In the genomic region with DNA sequence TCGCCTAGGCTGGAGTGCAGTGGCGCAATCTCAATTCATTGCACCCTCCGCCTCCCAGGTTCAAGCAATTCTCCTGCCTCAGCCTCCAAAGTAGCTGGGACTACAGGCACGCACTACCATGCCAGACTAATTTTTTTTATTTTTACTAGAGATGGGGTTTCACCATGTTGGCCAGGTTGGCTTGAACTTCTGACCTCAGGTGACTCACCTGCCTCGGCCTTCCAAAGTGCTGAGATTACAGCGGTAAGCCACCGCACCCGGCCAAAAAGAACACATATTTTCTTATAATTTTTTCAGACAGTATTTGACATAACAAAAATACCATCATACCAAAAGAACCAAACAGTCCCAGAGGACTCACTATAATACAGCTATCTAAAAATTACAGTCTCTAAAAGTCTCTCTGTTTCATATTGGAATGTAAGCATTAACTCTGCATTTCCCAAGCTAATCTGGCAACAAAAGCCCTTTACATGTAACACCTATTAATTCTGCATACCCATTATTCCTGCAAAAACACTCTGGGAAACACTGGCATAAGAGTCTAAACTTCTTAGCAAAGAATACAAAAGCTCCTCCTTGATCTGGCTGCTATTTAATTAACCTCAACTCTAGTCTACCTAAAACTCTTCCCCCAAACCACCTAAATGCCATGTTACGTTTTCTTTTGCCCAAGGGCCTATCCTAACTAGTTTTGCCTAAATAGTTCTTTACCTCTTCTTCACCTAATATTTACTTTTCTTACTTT, we compare ENCODE assay signal across 23 cellular contexts. TPM values are rescaled to one million over a fixed set of nuclear protein-coding genes. Genes with fewer than 3 reads are reported as not detected.
DNase-seq lines count a peak whose midpoint lies in the region; FAIRE-seq and TF ChIP-seq lines count a peak whose summit lies in the region.
"Had no signal": no experiment of that assay in that cellular context is flagged by ENCODE, and none has a peak within 500 bp of the region (broad histone marks: within the 10 kb centered on the region; RNA-seq: fewer than 3 reads in every experiment).

No MANE protein-coding gene starts in this region.

- H2AK5ac ChIP-seq in mesenchymal stem cell (ENCODE audit: low read length, severe bottlenecking): no peak overlapping the region

- H3K4ac ChIP-seq in mesenchymal stem cell (ENCODE audit: low read depth in 1 of 2, low read length in 2 of 2): no peak overlapping the region

- H2BK120ac ChIP-seq in mesenchymal stem cell (ENCODE audit: low read depth, low read length): no peak overlapping the region

- H4K8ac ChIP-seq in mesenchymal stem cell (ENCODE audit: low read length): no peak overlapping the region

- no peaks in the 10 kb centered on the region for H3K27me3 ChIP-seq in small intestine (ENCODE audit: control insufficient read depth in 2 of 2, insufficient read depth in 2 of 2, low read length in 2 of 2)
- no peaks in the 10 kb centered on the region for H3K27me3 ChIP-seq in colonic mucosa
- H3K27me3 ChIP-seq in mesenchymal stem cell (ENCODE audit: control insufficient read depth in 1 of 2, insufficient read depth in 1 of 2, low read length in 2 of 2): no peaks in the 10 kb centered on the region
- H3K27me3 ChIP-seq: body of pancreas, ovary, transverse colon had no signal

- H3K27ac Mint-ChIP-seq in activated naive CD4-positive, alpha-beta T cell treated with anti-CD3 and anti-CD28 coated beads, Interleukin-2, amount 50 U/mL, for 24 hours: no peak overlapping the region
- H3K27ac Mint-ChIP-seq: activated CD4-positive, alpha-beta T cell treated with anti-CD3 and anti-CD28 coated beads, Interleukin-2, amount 10 ng/mL, durations not matched to agents 7 days and 5 days; activated naive CD4-positive, alpha-beta T cell treated with anti-CD3 and anti-CD28 coated beads for 36 hours; stimulated activated naive CD8-positive, alpha-beta T cell treated with anti-CD3 and anti-CD28 coated beads, Interleukin-15, Interleukin-2, amounts not matched to agents 100 ng/mL and 50 ng/mL, for 24 hours had no signal

- H2BK12ac ChIP-seq in mesenchymal stem cell (ENCODE audit: low read length in 2 of 2): no peak overlapping the region

- H3K4me2 ChIP-seq in mesenchymal stem cell (ENCODE audit: low read length, poor library complexity, severe bottlenecking): no peak overlapping the region

- WGBS in small intestine, 3 donors: 83 to 87% (median 84%) methylated on average over 9 of the region's 9 CpGs
- 96% methylated on average over 9 of the region's 9 CpGs for WGBS in mesenchymal stem cell

- no peak overlapping the region for H3K23ac ChIP-seq in mesenchymal stem cell (ENCODE audit: low read length in 2 of 2)

- H3K9me3 ChIP-seq in small intestine (ENCODE audit: control insufficient read depth, low read depth): no peaks in the 10 kb centered on the region
- no peaks in the 10 kb centered on the region for H3K9me3 ChIP-seq in colonic mucosa
- H3K9me3 ChIP-seq in mesenchymal stem cell (ENCODE audit: control insufficient read depth, low read length): no peaks in the 10 kb centered on the region
- H3K9me3 ChIP-seq: body of pancreas, ovary, transverse colon had no signal

- TF ChIP-seq CTCF in colonic mucosa (IDR thresholded peaks at IDR 0.05): no peak

- H3K27me3 Mint-ChIP-seq in activated naive CD4-positive, alpha-beta T cell treated with anti-CD3 and anti-CD28 coated beads, Interleukin-2, amount 50 U/mL, for 24 hours: no peaks in the 10 kb centered on the region
- H3K27me3 Mint-ChIP-seq: activated CD4-positive, alpha-beta T cell treated with anti-CD3 and anti-CD28 coated beads, Interleukin-2, amount 10 ng/mL, durations not matched to agents 7 days and 5 days; stimulated activated naive CD8-positive, alpha-beta T cell treated with anti-CD3 and anti-CD28 coated beads, Interleukin-15, Interleukin-2, amounts not matched to agents 100 ng/mL and 50 ng/mL, for 24 hours had no signal

- H3K9ac ChIP-seq in colonic mucosa (ENCODE audit: low read depth in 2 of 2, low read length in 2 of 2) (no peak overlapping the region), mesenchymal stem cell (ENCODE audit: low read length) (no peak overlapping the region)

- no peaks in the 10 kb centered on the region for H3K4me1 ChIP-seq in small intestine (ENCODE audit: control insufficient read depth in 2 of 2, insufficient read depth in 1 of 2, low read depth in 1 of 2, low read length in 1 of 2)
- no peaks in the 10 kb centered on the region for H3K4me1 ChIP-seq in colonic mucosa
- H3K4me1 ChIP-seq in mesenchymal stem cell (ENCODE audit: control insufficient read depth, insufficient read depth, low read depth, low read length): peaks cover 2% of the 10 kb centered on the region
- H3K4me1 ChIP-seq: transverse colon had no signal

- H3K9me3 Mint-ChIP-seq in activated naive CD4-positive, alpha-beta T cell treated with anti-CD3 and anti-CD28 coated beads, Interleukin-2, amount 50 U/mL, for 24 hours: no peaks in the 10 kb centered on the region
- H3K9me3 Mint-ChIP-seq: activated CD4-positive, alpha-beta T cell treated with anti-CD3 and anti-CD28 coated beads, Interleukin-2, amount 10 ng/mL, durations not matched to agents 7 days and 5 days; activated naive CD4-positive, alpha-beta T cell treated with anti-CD3 and anti-CD28 coated beads for 36 hours; stimulated activated naive CD8-positive, alpha-beta T cell treated with anti-CD3 and anti-CD28 coated beads, Interleukin-15, Interleukin-2, amounts not matched to agents 100 ng/mL and 50 ng/mL, for 24 hours had no signal

- no peak overlapping the region for H3K27ac ChIP-seq in small intestine (ENCODE audit: low read depth in 1 of 2, low read length in 1 of 2)
- no peak overlapping the region for H3K27ac ChIP-seq in colonic mucosa
- no peak overlapping the region for H3K27ac ChIP-seq in mesenchymal stem cell (ENCODE audit: low read length, poor library complexity, severe bottlenecking)
- H3K27ac ChIP-seq: body of pancreas, ovary, transverse colon had no signal

- no peak for DNase-seq in activated naive CD4-positive, alpha-beta T cell treated with Interleukin-2 at 50 U/mL for 16 hours
- DNase-seq in SW480 (ENCODE audit: low spot score): peak; percentile 8
- DNase-seq in fibroblast of peridontal ligament (ENCODE audit: extremely low read depth): peak; percentile 47
- DNase-seq in small intestine: peak; percentile 15
- DNase-seq in colonic mucosa: no peak
- no peak for DNase-seq in mesenchymal stem cell
- DNase-seq in NCI-H69 (lab: John Stamatoyannopoulos, UW): no peak
- DNase-seq: activated CD4-positive, alpha-beta T cell treated with anti-CD3 and anti-CD28 coated beads, Interleukin-2, amount 10 ng/mL, durations not matched to agents 7 days and 5 days; activated CD8-positive, alpha-beta memory T cell treated with anti-CD3 and anti-CD28 coated beads, Interleukin-2, amount 50 U/mL, for 48 hours; activated naive CD4-positive, alpha-beta T cell treated with anti-CD3 and anti-CD28 coated beads for 36 hours; dermis blood vessel endothelial cell; DND-41; IMR-90; NCI-H2029; NCI-H526 treated with DMSO at 0.1 percent for 48 hours; ovary; stimulated activated CD4-positive, alpha-beta T cell treated with anti-CD3 and anti-CD28 coated beads, Interleukin-1b, Interleukin-23, amount 100 ng/mL, for 48 hours; transverse colon had no signal

- no peak overlapping the region for H3K18ac ChIP-seq in mesenchymal stem cell (ENCODE audit: low read depth in 1 of 2, low read length in 2 of 2)

- H2BK15ac ChIP-seq in mesenchymal stem cell (ENCODE audit: low read depth, poor library complexity, severe bottlenecking): no peak overlapping the region

- peaks cover 43% of the 10 kb centered on the region for H3K4me1 Mint-ChIP-seq in activated naive CD4-positive, alpha-beta T cell treated with anti-CD3 and anti-CD28 coated beads, Interleukin-2, amount 50 U/mL, for 24 hours

- FAIRE-seq in small intestine (lab: Jason Lieb, UNC): no peak
- FAIRE-seq: GM18507, H1 had no signal

- intact Hi-C loops in colonic mucosa (cut with DNase I): no loop called here

- H3K4me3 ChIP-seq in small intestine (ENCODE audit: low read depth in 1 of 2, low read length in 2 of 2): no peak overlapping the region
- no peak overlapping the region for H3K4me3 ChIP-seq in colonic mucosa
- no peak overlapping the region for H3K4me3 ChIP-seq in mesenchymal stem cell (ENCODE audit: insufficient read depth in 1 of 2, low read depth in 1 of 2, low read length in 2 of 2)
- H3K4me3 ChIP-seq: body of pancreas, ovary, transverse colon had no signal

- H3K36me3 ChIP-seq in small intestine (ENCODE audit: control insufficient read depth in 2 of 2, insufficient read depth in 2 of 2, low read length in 2 of 2) (peaks cover 12 to 14% of the 10 kb centered on the region in 2 donors), colonic mucosa (peaks cover 27% of the 10 kb centered on the region), mesenchymal stem cell (ENCODE audit: control insufficient read depth in 1 of 2, insufficient read depth in 2 of 2, low read depth in 1 of 2, low read length in 2 of 2) (peaks cover 20 to 95% of the 10 kb centered on the region in 2 experiments)
- H3K36me3 ChIP-seq: ovary had no signal

- no peak overlapping the region for H4K91ac ChIP-seq in mesenchymal stem cell (ENCODE audit: low read length)

- H2BK5ac ChIP-seq in mesenchymal stem cell (ENCODE audit: low read depth, low read length, poor library complexity, severe bottlenecking): no peak overlapping the region

- H3K36me3 Mint-ChIP-seq in activated naive CD4-positive, alpha-beta T cell treated with anti-CD3 and anti-CD28 coated beads, Interleukin-2, amount 50 U/mL, for 24 hours: peaks cover 26% of the 10 kb centered on the region

- peak overlapping the region; percentile 19 for H3K4me3 Mint-ChIP-seq in activated naive CD4-positive, alpha-beta T cell treated with anti-CD3 and anti-CD28 coated beads, Interleukin-2, amount 50 U/mL, for 24 hours
- H3K4me3 Mint-ChIP-seq: activated CD4-positive, alpha-beta T cell treated with anti-CD3 and anti-CD28 coated beads, Interleukin-2, amount 10 ng/mL, durations not matched to agents 7 days and 5 days; activated naive CD4-positive, alpha-beta T cell treated with anti-CD3 and anti-CD28 coated beads for 36 hours; stimulated activated naive CD8-positive, alpha-beta T cell treated with anti-CD3 and anti-CD28 coated beads, Interleukin-15, Interleukin-2, amounts not matched to agents 100 ng/mL and 50 ng/mL, for 24 hours had no signal

- H3K14ac ChIP-seq in mesenchymal stem cell (ENCODE audit: low read length in 2 of 2): no peak overlapping the region

- no peak overlapping the region for H2AFZ ChIP-seq in mesenchymal stem cell (ENCODE audit: low read depth, low read length)

- peaks cover 8% of the 10 kb centered on the region for H3K79me1 ChIP-seq in mesenchymal stem cell (replicated peaks; ENCODE audit: low read length, poor library complexity, severe bottlenecking)

RNA-seq across cellular contexts. Expression of gene WDR26, which starts 26.9 kb away (rescaled TPM):
- 10 to 100 TPM; 15.9 to 20.6 (median 17.7) TPM for polyA plus RNA-seq in small intestine
- total RNA-seq in colonic mucosa: 10 to 100 TPM; 53.5 to 78.4 TPM
- polyA plus RNA-seq in mesenchymal stem cell (2013, experiment 1 of 2): 71.2 TPM
- polyA plus RNA-seq in mesenchymal stem cell (2013, experiment 2 of 2): 67.9 TPM

RNA-seq across cellular contexts. Expression of gene CNIH4, which starts 51.0 kb away (rescaled TPM):
- polyA plus RNA-seq in small intestine: 10 to 100 TPM; 43.2 to 91.6 (median 64.6) TPM
- total RNA-seq in colonic mucosa: 10 to 100 TPM; 53.0 to 80.6 TPM
- 109 TPM for polyA plus RNA-seq in mesenchymal stem cell (2013, experiment 1 of 2)
- 118 TPM for polyA plus RNA-seq in mesenchymal stem cell (2013, experiment 2 of 2)

Comparison
In these comparisons a context has a peak if more than half of its experiments do, and no peak if none do; other contexts are left out.
1. DNase-seq: peak in SW480 (single experiment), fibroblast of peridontal ligament (single experiment) and small intestine (single experiment); none in activated naive CD4-positive, alpha-beta T cell treated with Interleukin-2 at 50 U/mL for 16 hours (single experiment), colonic mucosa (single experiment), mesenchymal stem cell (single experiment) and NCI-H69 (single experiment).